ENCODE assay signal across 2 cellular contexts in the genomic region with DNA sequence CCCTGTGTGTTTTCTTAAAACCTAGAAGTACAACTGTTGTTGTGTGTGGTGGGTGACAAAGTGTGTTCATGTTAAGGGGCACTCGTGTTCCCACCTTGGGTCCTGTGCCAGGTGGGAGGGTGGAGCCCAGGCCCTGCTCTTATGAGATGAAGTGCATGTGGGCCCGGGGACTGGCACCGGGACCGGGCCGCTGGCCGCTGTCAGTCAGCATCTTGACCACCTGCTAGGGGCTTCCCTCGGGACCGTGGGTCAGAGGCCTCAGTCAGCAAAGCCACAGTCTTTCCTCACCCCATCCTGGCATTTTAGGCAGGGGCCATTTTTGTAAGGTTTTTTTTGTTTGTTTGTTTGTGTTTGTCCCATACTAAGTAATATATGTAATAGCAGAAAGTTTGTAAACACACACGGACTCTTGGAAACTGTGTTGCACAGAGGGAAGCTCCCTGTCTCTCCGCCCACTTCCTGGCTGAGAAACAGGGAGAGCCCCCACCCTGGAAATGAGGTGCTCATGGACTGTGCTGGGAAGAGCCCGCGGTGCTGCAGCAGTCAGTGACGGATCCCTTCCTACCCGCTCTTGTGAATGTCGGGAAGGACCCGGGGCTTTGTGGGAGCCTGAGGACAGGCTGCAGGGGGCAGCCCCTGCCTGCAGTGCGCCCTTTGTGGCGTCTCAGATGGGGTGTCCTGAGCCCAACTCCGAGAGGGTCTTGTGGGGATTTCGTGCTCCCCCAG.
TF ChIP-seq lines count a peak whose summit lies in the region.

No MANE protein-coding gene starts in this region.

TF ChIP-seq in K562, 482 proteins besides CTCF, POLR2A, EP300 and RAD21:
- TF ChIP-seq, protein P1, sequence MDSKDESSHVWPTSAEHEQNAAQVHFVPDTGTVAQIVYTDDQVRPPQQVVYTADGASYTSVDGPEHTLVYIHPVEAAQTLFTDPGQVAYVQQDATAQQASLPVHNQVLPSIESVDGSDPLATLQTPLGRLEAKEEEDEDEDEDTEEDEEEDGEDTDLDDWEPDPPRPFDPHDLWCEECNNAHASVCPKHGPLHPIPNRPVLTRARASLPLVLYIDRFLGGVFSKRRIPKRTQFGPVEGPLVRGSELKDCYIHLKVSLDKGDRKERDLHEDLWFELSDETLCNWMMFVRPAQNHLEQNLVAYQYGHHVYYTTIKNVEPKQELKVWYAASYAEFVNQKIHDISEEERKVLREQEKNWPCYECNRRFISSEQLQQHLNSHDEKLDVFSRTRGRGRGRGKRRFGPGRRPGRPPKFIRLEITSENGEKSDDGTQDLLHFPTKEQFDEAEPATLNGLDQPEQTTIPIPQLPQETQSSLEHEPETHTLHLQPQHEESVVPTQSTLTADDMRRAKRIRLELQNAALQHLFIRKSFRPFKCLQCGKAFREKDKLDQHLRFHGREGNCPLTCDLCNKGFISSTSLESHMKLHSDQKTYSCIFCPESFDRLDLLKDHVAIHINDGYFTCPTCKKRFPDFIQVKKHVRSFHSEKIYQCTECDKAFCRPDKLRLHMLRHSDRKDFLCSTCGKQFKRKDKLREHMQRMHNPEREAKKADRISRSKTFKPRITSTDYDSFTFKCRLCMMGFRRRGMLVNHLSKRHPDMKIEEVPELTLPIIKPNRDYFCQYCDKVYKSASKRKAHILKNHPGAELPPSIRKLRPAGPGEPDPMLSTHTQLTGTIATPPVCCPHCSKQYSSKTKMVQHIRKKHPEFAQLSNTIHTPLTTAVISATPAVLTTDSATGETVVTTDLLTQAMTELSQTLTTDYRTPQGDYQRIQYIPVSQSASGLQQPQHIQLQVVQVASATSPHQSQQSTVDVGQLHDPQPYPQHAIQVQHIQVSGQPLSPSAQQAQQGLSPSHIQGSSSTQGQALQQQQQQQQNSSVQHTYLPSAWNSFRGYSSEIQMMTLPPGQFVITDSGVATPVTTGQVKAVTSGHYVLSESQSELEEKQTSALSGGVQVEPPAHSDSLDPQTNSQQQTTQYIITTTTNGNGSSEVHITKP (IDR thresholded peaks at IDR 0.05; ENCODE audit: partially characterized antibody) = peak; percentile 72
- TF ChIP-seq POLR2G (IDR thresholded peaks at IDR 0.05; ENCODE audit: low read depth, low read length) (peak; percentile 51), ZBTB1 (CRISPR knock-in tag; IDR thresholded peaks at IDR 0.05; ENCODE audit: borderline replicate concordance, low read depth) (no peak), PREB (CRISPR knock-in tag; IDR thresholded peaks at IDR 0.05) (no peak)
TF ChIP-seq in K562: peak in this region for 2.

TF ChIP-seq in SK-N-SH, 30 proteins besides CTCF, POLR2A, EP300 and RAD21:
- TF ChIP-seq, protein P2, sequence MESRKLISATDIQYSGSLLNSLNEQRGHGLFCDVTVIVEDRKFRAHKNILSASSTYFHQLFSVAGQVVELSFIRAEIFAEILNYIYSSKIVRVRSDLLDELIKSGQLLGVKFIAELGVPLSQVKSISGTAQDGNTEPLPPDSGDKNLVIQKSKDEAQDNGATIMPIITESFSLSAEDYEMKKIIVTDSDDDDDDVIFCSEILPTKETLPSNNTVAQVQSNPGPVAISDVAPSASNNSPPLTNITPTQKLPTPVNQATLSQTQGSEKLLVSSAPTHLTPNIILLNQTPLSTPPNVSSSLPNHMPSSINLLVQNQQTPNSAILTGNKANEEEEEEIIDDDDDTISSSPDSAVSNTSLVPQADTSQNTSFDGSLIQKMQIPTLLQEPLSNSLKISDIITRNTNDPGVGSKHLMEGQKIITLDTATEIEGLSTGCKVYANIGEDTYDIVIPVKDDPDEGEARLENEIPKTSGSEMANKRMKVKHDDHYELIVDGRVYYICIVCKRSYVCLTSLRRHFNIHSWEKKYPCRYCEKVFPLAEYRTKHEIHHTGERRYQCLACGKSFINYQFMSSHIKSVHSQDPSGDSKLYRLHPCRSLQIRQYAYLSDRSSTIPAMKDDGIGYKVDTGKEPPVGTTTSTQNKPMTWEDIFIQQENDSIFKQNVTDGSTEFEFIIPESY (IDR thresholded peaks at IDR 0.05; ENCODE audit: borderline replicate concordance, low read depth) = no peak
- TF ChIP-seq NRF1 (IDR thresholded peaks at IDR 0.05; ENCODE audit: low read depth, low read length) = no peak
- no peak for TF ChIP-seq MEF2A (IDR thresholded peaks at IDR 0.05; ENCODE audit: borderline replicate concordance, low read depth)
- no peak for TF ChIP-seq SIN3A (IDR thresholded peaks at IDR 0.05; ENCODE audit: borderline replicate concordance, low read depth, low read length)
- TF ChIP-seq TCF12 (IDR thresholded peaks at IDR 0.05) = no peak
- TF ChIP-seq FOXJ3 (CRISPR knock-in tag; IDR thresholded peaks at IDR 0.05) = no peak
- TF ChIP-seq FOXM1 (IDR thresholded peaks at IDR 0.05; ENCODE audit: low read depth) = no peak
- TF ChIP-seq EZH2phosphoT487 (IDR thresholded peaks at IDR 0.05; ENCODE audit: borderline replicate concordance, low read depth) = no peak
- no peak for TF ChIP-seq IRF3 (IDR thresholded peaks at IDR 0.05; ENCODE audit: low read depth, low read length)
- no peak for TF ChIP-seq GATA2 (CRISPR knock-in tag; IDR thresholded peaks at IDR 0.05)
- no peak for TF ChIP-seq RCOR1 (IDR thresholded peaks at IDR 0.05; ENCODE audit: low read length)
- TF ChIP-seq CHD2 (IDR thresholded peaks at IDR 0.05; ENCODE audit: low read length, partially characterized antibody) = no peak
- no peak for TF ChIP-seq RFX5 (IDR thresholded peaks at IDR 0.05; ENCODE audit: low read length)
- TF ChIP-seq, protein P3, sequence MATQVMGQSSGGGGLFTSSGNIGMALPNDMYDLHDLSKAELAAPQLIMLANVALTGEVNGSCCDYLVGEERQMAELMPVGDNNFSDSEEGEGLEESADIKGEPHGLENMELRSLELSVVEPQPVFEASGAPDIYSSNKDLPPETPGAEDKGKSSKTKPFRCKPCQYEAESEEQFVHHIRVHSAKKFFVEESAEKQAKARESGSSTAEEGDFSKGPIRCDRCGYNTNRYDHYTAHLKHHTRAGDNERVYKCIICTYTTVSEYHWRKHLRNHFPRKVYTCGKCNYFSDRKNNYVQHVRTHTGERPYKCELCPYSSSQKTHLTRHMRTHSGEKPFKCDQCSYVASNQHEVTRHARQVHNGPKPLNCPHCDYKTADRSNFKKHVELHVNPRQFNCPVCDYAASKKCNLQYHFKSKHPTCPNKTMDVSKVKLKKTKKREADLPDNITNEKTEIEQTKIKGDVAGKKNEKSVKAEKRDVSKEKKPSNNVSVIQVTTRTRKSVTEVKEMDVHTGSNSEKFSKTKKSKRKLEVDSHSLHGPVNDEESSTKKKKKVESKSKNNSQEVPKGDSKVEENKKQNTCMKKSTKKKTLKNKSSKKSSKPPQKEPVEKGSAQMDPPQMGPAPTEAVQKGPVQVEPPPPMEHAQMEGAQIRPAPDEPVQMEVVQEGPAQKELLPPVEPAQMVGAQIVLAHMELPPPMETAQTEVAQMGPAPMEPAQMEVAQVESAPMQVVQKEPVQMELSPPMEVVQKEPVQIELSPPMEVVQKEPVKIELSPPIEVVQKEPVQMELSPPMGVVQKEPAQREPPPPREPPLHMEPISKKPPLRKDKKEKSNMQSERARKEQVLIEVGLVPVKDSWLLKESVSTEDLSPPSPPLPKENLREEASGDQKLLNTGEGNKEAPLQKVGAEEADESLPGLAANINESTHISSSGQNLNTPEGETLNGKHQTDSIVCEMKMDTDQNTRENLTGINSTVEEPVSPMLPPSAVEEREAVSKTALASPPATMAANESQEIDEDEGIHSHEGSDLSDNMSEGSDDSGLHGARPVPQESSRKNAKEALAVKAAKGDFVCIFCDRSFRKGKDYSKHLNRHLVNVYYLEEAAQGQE (IDR thresholded peaks at IDR 0.05; ENCODE audit: low read depth, low read length) = no peak
- TF ChIP-seq FOSL2 (IDR thresholded peaks at IDR 0.05; ENCODE audit: borderline replicate concordance, low read depth) = no peak
- TF ChIP-seq, protein P4, sequence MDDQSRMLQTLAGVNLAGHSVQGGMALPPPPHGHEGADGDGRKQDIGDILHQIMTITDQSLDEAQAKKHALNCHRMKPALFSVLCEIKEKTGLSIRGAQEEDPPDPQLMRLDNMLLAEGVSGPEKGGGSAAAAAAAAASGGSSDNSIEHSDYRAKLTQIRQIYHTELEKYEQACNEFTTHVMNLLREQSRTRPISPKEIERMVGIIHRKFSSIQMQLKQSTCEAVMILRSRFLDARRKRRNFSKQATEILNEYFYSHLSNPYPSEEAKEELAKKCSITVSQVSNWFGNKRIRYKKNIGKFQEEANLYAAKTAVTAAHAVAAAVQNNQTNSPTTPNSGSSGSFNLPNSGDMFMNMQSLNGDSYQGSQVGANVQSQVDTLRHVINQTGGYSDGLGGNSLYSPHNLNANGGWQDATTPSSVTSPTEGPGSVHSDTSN (IDR thresholded peaks at IDR 0.05) = no peak
- TF ChIP-seq POLR2AphosphoS5 (IDR thresholded peaks at IDR 0.05; ENCODE audit: low read depth, low read length) = no peak
- TF ChIP-seq, protein P5, sequence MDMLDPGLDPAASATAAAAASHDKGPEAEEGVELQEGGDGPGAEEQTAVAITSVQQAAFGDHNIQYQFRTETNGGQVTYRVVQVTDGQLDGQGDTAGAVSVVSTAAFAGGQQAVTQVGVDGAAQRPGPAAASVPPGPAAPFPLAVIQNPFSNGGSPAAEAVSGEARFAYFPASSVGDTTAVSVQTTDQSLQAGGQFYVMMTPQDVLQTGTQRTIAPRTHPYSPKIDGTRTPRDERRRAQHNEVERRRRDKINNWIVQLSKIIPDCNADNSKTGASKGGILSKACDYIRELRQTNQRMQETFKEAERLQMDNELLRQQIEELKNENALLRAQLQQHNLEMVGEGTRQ (IDR thresholded peaks at IDR 0.05; ENCODE audit: borderline replicate concordance, low read depth, low read length) = no peak
- no peak for TF ChIP-seq GABPA (IDR thresholded peaks at IDR 0.05; ENCODE audit: low read depth)
- no peak for TF ChIP-seq USF1 (IDR thresholded peaks at IDR 0.05; ENCODE audit: borderline replicate concordance, low read depth)
